Comparison of ENCODE assay signal across 8 cellular contexts in the genomic region with DNA sequence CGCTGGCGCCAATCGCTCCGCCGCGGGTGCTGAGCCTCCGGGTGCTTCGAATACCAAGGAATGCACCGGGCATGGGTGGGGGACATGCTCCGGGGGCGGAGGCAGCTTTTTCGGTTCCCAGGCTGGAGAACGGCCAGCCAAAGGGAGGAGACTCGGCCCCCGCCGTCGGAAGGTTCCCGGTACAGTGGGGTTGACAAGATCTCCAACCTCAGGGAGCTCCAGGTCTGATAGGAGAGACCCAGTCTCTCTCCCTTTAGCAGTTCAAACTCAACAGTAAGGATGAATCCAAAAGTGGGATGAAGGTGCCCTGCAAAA. TPM values are rescaled to one million over a fixed set of nuclear protein-coding genes. Genes with fewer than 3 reads are reported as not detected.
A peak's percentile ranks its signal among the peaks of the same experiment; 100 is the strongest.
DNase-seq lines count a peak whose midpoint lies in the region; ATAC-seq and TF ChIP-seq lines count a peak whose summit lies in the region.

No MANE protein-coding gene starts in this region.

- H3K4me1 ChIP-seq in OCI-LY1 (ENCODE audit: insufficient read depth, low read length, severe bottlenecking) (peaks cover 18% of the 10 kb centered on the region), esophagus muscularis mucosa (peaks cover 4 to 27% (median 17%) of the 10 kb centered on the region in 4 donors), foreskin keratinocyte (no peaks in the 10 kb centered on the region)

- H3K9ac ChIP-seq in OCI-LY1 (ENCODE audit: low read length): peak overlapping the region; percentile 52; the same call in 1 of the 2 replicates

- H3K4me2 ChIP-seq in OCI-LY1 (ENCODE audit: low read length): peak overlapping the region; percentile 68

- H3K4me3 ChIP-seq in GM12875 (ENCODE audit: low read depth, low read length) (peak overlapping the region; percentile 45), OCI-LY1 (ENCODE audit: low read depth, low read length, poor library complexity, severe bottlenecking) (peak overlapping the region; percentile 58), esophagus muscularis mucosa (peak overlapping the region; percentile 42 to 57 (median 47)), foreskin fibroblast (ENCODE audit: low read depth in 1 of 2, low read length in 2 of 2) (peak overlapping the region in 1 of 2 donors; percentile 30)

- 50% methylated on average over 2 of the region's 18 CpGs for WGBS in esophagus muscularis mucosa

- intact Hi-C loops in esophagus muscularis mucosa (cut with DNase I): no loop called here

- H3K27ac ChIP-seq in OCI-LY1 (ENCODE audit: low read depth, low read length, poor library complexity, severe bottlenecking) (no peak overlapping the region), esophagus muscularis mucosa (replicated peaks in 1 of 4) (no peak overlapping the region), foreskin keratinocyte (no peak overlapping the region)

- no peak overlapping the region for H2AFZ ChIP-seq in OCI-LY1 (ENCODE audit: low read length)

- no peak for TF ChIP-seq EP300 in esophagus muscularis mucosa (IDR thresholded peaks at IDR 0.05)

- ATAC-seq in foreskin keratinocyte: no peak
- no peak for ATAC-seq in GM21723 (IDR thresholded peaks at IDR 0.05; ENCODE audit: unreplicated experiment)

- H3K27me3 ChIP-seq in OCI-LY1 (ENCODE audit: insufficient read depth, low read length) (no peaks in the 10 kb centered on the region), esophagus muscularis mucosa (no peaks in the 10 kb centered on the region), foreskin keratinocyte (peaks cover 10% of the 10 kb centered on the region)

- no peaks in the 10 kb centered on the region for H3K9me2 ChIP-seq in OCI-LY1 (ENCODE audit: low read depth, low read length)

- TF ChIP-seq CTCF in GM12875 (IDR thresholded peaks at IDR 0.05; ENCODE audit: borderline replicate concordance, insufficient read depth, low read depth, low read length) (no peak), OCI-LY1 (IDR thresholded peaks at IDR 0.05; ENCODE audit: low read length) (no peak), esophagus muscularis mucosa (IDR thresholded peaks at IDR 0.05) (no peak), foreskin fibroblast (IDR thresholded peaks at IDR 0.05; ENCODE audit: low read depth, low read length) (no peak), foreskin keratinocyte (conservative IDR thresholded peaks at IDR 0.05) (no peak)

- TF ChIP-seq POLR2A in esophagus muscularis mucosa (IDR thresholded peaks at IDR 0.05; ENCODE audit: low read depth): no peak

- H3K9me3 ChIP-seq in OCI-LY1 (ENCODE audit: low read length) (no peaks in the 10 kb centered on the region), esophagus muscularis mucosa (no peaks in the 10 kb centered on the region)

- H4K20me1 ChIP-seq in OCI-LY1 (ENCODE audit: insufficient read depth, low read length): no peaks in the 10 kb centered on the region

- no peaks in the 10 kb centered on the region for H3K79me2 ChIP-seq in OCI-LY1 (ENCODE audit: insufficient read depth, low read length)

- no peaks in the 10 kb centered on the region for H3F3A ChIP-seq in OCI-LY1 (ENCODE audit: insufficient read depth, low read length)

- DNase-seq in esophagus muscularis mucosa (ENCODE audit: extremely low spot score): no peak
- peak; percentile 20 for DNase-seq in retina
- no peak for DNase-seq in foreskin fibroblast
- DNase-seq in foreskin keratinocyte: no peak
- DNase-seq in inferior parietal cortex (ENCODE audit: extremely low spot score): no peak

- H3K36me3 ChIP-seq in OCI-LY1 (ENCODE audit: insufficient read depth, low read length): no peaks in the 10 kb centered on the region
- no peaks in the 10 kb centered on the region for H3K36me3 ChIP-seq in esophagus muscularis mucosa

RNA-seq across cellular contexts. Expression of a gene that starts 29.1 kb away (rescaled TPM):
- total RNA-seq in esophagus muscularis mucosa (10 to 100 TPM in 2 of 4 donors, 1 to 10 TPM in 2; 3.8 to 13.8 (median 10.5) TPM), foreskin keratinocyte (3.3 and 3.5 TPM in 2 replicates)
- 1.2 and 1.7 TPM in 2 replicates for polyA plus RNA-seq in foreskin keratinocyte

RNA-seq across cellular contexts. Expression of a gene that starts 47.3 kb away (rescaled TPM):
- total RNA-seq in esophagus muscularis mucosa (10 to 100 TPM in 3 of 4 donors, 1 to 10 TPM in 1; 9.6 to 16.1 (median 13.5) TPM), foreskin keratinocyte (35.1 and 39.4 TPM in 2 replicates)
- polyA plus RNA-seq in foreskin keratinocyte: 21.1 and 26.0 TPM in 2 replicates
